ENCODE assay signal across 28 cellular contexts in genomic region chr14:49036236-49036635, GRCh38.
"Had no signal": no experiment of that assay in that cellular context is flagged by ENCODE, and none has a peak within 500 bp of the region (broad histone marks: within the 10 kb centered on the region; RNA-seq: fewer than 3 reads in every experiment).

No MANE protein-coding gene starts in this region.

- DNase-seq: natural killer cell; occipital lobe; ovary; posterior cingulate gyrus; psoas muscle; right cardiac atrium; right lobe of liver; sigmoid colon; small intestine; stimulated activated CD4-positive, alpha-beta T cell treated with anti-CD3 and anti-CD28 coated beads, Interleukin-15, amount 100 ng/mL, for 24 hours; stimulated activated CD4-positive, alpha-beta T cell treated with anti-CD3 and anti-CD28 coated beads, Interleukin-2, amount 100 ng/mL, for 24 hours; stimulated activated CD4-positive, alpha-beta T cell treated with anti-CD3 and anti-CD28 coated beads, Interleukin-2, amount 100 ng/mL, for 48 hours; stimulated activated CD4-positive, alpha-beta T cell treated with anti-CD3 and anti-CD28 coated beads, Interleukin-4, amount 100 ng/mL, for 24 hours; stimulated activated naive B cell treated with anti-CD40 and anti-IgM and Interleukin-4, amounts not matched to agents 10 μg/mL and 1 μg/mL and 100 μg/mL, for 72 hours; stimulated activated naive CD4-positive, alpha-beta T cell treated with Interleukin-2 at 50 U/mL for 16 hours; stomach; thyroid gland; trophoblast cell; upper lobe of left lung had no signal

- H3K36me3 Mint-ChIP-seq: natural killer cell; neural progenitor cell; stimulated activated effector memory CD8-positive, alpha-beta T cell treated with anti-CD3 and anti-CD28 coated beads, Interleukin-12 subunit alpha, Interleukin-12 subunit beta, amount 100 ng/mL, for 72 hours; stimulated activated naive B cell treated with anti-CD40 and anti-IgM and Interleukin-4, amounts not matched to agents 10 μg/mL and 1 μg/mL and 100 μg/mL, for 72 hours had no signal

- H3K9me3 Mint-ChIP-seq: natural killer cell; nephron; neural progenitor cell; stimulated activated effector memory CD8-positive, alpha-beta T cell treated with anti-CD3 and anti-CD28 coated beads, Interleukin-12 subunit alpha, Interleukin-12 subunit beta, amount 100 ng/mL, for 72 hours; stimulated activated naive CD8-positive, alpha-beta T cell treated with anti-CD3 and anti-CD28 coated beads, Interleukin-15, Interleukin-2, amounts not matched to agents 100 ng/mL and 50 ng/mL, for 24 hours had no signal

- H3K9me3 ChIP-seq: ovary, psoas muscle, right lobe of liver, sigmoid colon, stomach, thoracic aorta, thyroid gland, tibial nerve, upper lobe of left lung, vagina had no signal

- H3K4me1 Mint-ChIP-seq: natural killer cell; stimulated activated effector memory CD8-positive, alpha-beta T cell treated with anti-CD3 and anti-CD28 coated beads, Interleukin-12 subunit alpha, Interleukin-12 subunit beta, amount 100 ng/mL, for 72 hours; stimulated activated naive B cell treated with anti-CD40 and anti-IgM and Interleukin-4, amounts not matched to agents 10 μg/mL and 1 μg/mL and 100 μg/mL, for 72 hours had no signal

- H3K27me3 ChIP-seq: neural progenitor cell, ovary, right lobe of liver, sigmoid colon, stomach, thyroid gland, tibial nerve, upper lobe of left lung, vagina had no signal

- H3K36me3 ChIP-seq: neural progenitor cell, ovary, right lobe of liver, sigmoid colon, stomach, thoracic aorta, thyroid gland, tibial nerve, upper lobe of left lung, vagina had no signal

- H3K4me3 ChIP-seq: neural progenitor cell, ovary, psoas muscle, right lobe of liver, sigmoid colon, stomach, thoracic aorta, thyroid gland, tibial nerve, upper lobe of left lung, vagina had no signal

- H3K27ac Mint-ChIP-seq: natural killer cell; neural progenitor cell; progenitor cell of endocrine pancreas; stimulated activated effector memory CD8-positive, alpha-beta T cell treated with anti-CD3 and anti-CD28 coated beads, Interleukin-12 subunit alpha, Interleukin-12 subunit beta, amount 100 ng/mL, for 72 hours; stimulated activated naive B cell treated with anti-CD40 and anti-IgM and Interleukin-4, amounts not matched to agents 10 μg/mL and 1 μg/mL and 100 μg/mL, for 72 hours; stimulated activated naive CD8-positive, alpha-beta T cell treated with anti-CD3 and anti-CD28 coated beads, Interleukin-15, Interleukin-2, amounts not matched to agents 100 ng/mL and 50 ng/mL, for 24 hours had no signal

- H3K4me3 Mint-ChIP-seq: natural killer cell; nephron; neural progenitor cell; stimulated activated effector memory CD8-positive, alpha-beta T cell treated with anti-CD3 and anti-CD28 coated beads, Interleukin-12 subunit alpha, Interleukin-12 subunit beta, amount 100 ng/mL, for 72 hours; stimulated activated naive B cell treated with anti-CD40 and anti-IgM and Interleukin-4, amounts not matched to agents 10 μg/mL and 1 μg/mL and 100 μg/mL, for 72 hours; stimulated activated naive CD8-positive, alpha-beta T cell treated with anti-CD3 and anti-CD28 coated beads, Interleukin-15, Interleukin-2, amounts not matched to agents 100 ng/mL and 50 ng/mL, for 24 hours had no signal

- H3K4me1 ChIP-seq: parathyroid adenoma, psoas muscle, right lobe of liver, sigmoid colon, stomach, thyroid gland, tibial nerve, upper lobe of left lung, vagina had no signal

- H3K27me3 Mint-ChIP-seq: progenitor cell of endocrine pancreas; stimulated activated naive B cell treated with anti-CD40 and anti-IgM and Interleukin-4, amounts not matched to agents 10 μg/mL and 1 μg/mL and 100 μg/mL, for 72 hours; stimulated activated naive CD8-positive, alpha-beta T cell treated with anti-CD3 and anti-CD28 coated beads, Interleukin-15, Interleukin-2, amounts not matched to agents 100 ng/mL and 50 ng/mL, for 24 hours had no signal
